In genomic region chr14:91113829-91114078, GRCh38 we compare ENCODE assay signal across 8 cellular contexts. TPM values are rescaled to one million over a fixed set of nuclear protein-coding genes. Genes with fewer than 3 reads are reported as not detected.
A peak's percentile ranks its signal among the peaks of the same experiment; 100 is the strongest.
DNase-seq lines count a peak whose midpoint lies in the region; ATAC-seq and TF ChIP-seq lines count a peak whose summit lies in the region.

Gene DGLUCY (plus strand): TSS chr14:91114073. CDS start chr14:91160295, 46,222 bp downstream.

- H3K79me1 ChIP-seq in mesenchymal stem cell (replicated peaks; ENCODE audit: low read length, poor library complexity, severe bottlenecking): peaks cover 5% of the 10 kb centered on the region

- no peaks in the 10 kb centered on the region for H3K36me3 ChIP-seq in BE2C
- peaks cover 0 to 4% of the 10 kb centered on the region in 2 experiments for H3K36me3 ChIP-seq in mesenchymal stem cell (ENCODE audit: control insufficient read depth in 1 of 2, insufficient read depth in 2 of 2, low read depth in 1 of 2, low read length in 2 of 2)

- H2BK5ac ChIP-seq in mesenchymal stem cell (ENCODE audit: low read depth, low read length, poor library complexity, severe bottlenecking): no peak within 1 kb of the TSS

- H3K23ac ChIP-seq in mesenchymal stem cell (ENCODE audit: low read length in 2 of 2): no peak within 1 kb of the TSS

- H2AK5ac ChIP-seq in mesenchymal stem cell (ENCODE audit: low read length, severe bottlenecking): peak within 1 kb of the TSS; percentile 4

- peak within 1 kb of the TSS; percentile 90 for H4K8ac ChIP-seq in mesenchymal stem cell (ENCODE audit: low read length)

- ATAC-seq in GM19023 (IDR thresholded peaks at IDR 0.05; ENCODE audit: unreplicated experiment): peak; percentile 70
- peak; percentile 67 for ATAC-seq in HG03280 (IDR thresholded peaks at IDR 0.05; ENCODE audit: unreplicated experiment)

- peak within 1 kb of the TSS; percentile 54 for H3K4me2 ChIP-seq in mesenchymal stem cell (ENCODE audit: low read length, poor library complexity, severe bottlenecking)

- peak within 1 kb of the TSS; percentile 97 for H3K9ac ChIP-seq in mesenchymal stem cell (ENCODE audit: low read length)

- peak within 1 kb of the TSS; percentile 29 to 64 for H3K4ac ChIP-seq in mesenchymal stem cell (ENCODE audit: low read depth in 1 of 2, low read length in 2 of 2)

- peak; percentile 81 for DNase-seq in BE2C
- DNase-seq in SK-MEL-5 (ENCODE audit: low read depth, low spot score): no peak
- peak; percentile 36 for DNase-seq in effector CD4-positive, alpha-beta T cell
- DNase-seq in mesenchymal stem cell: peak; percentile 77
- peak; percentile 70 for DNase-seq in stromal cell of bone marrow (ENCODE audit: low read depth)
- DNase-seq in UCSD-AML1 (lab: John Stamatoyannopoulos, UW; ENCODE audit: unreplicated experiment): no peak

- H2BK12ac ChIP-seq in mesenchymal stem cell (ENCODE audit: low read length in 2 of 2): peak within 1 kb of the TSS in 1 of 2 experiments; percentile 55

- peaks cover 14% of the 10 kb centered on the region for H3K4me1 ChIP-seq in BE2C
- H3K4me1 ChIP-seq in mesenchymal stem cell (ENCODE audit: control insufficient read depth, insufficient read depth, low read depth, low read length): peaks cover 18% of the 10 kb centered on the region

- H3K18ac ChIP-seq in mesenchymal stem cell (ENCODE audit: low read depth in 1 of 2, low read length in 2 of 2): peak within 1 kb of the TSS; percentile 81 to 84

- no peak for TF ChIP-seq CTCF in BE2C (IDR thresholded peaks at IDR 0.05; ENCODE audit: low read depth, low read length)

- in situ Hi-C loops in SK-MEL-5 (cut with HindIII; ENCODE audit: low pct_unique_long_range_greater_than_20kb, low sequenced_read_pairs): no loop called here

- H3K9me3 ChIP-seq in BE2C (no peaks in the 10 kb centered on the region), mesenchymal stem cell (ENCODE audit: control insufficient read depth, low read length) (no peaks in the 10 kb centered on the region)

- H4K91ac ChIP-seq in mesenchymal stem cell (ENCODE audit: low read length): peak within 1 kb of the TSS; percentile 36

- H3K4me3 ChIP-seq in BE2C (ENCODE audit: low read depth, low read length) (peak within 1 kb of the TSS; percentile 67), mesenchymal stem cell (ENCODE audit: insufficient read depth in 1 of 2, low read depth in 1 of 2, low read length in 2 of 2) (peak within 1 kb of the TSS; percentile 45 to 88)

- peak within 1 kb of the TSS; percentile 29 for H2BK120ac ChIP-seq in mesenchymal stem cell (ENCODE audit: low read depth, low read length)

- H3K27me3 ChIP-seq in BE2C: no peaks in the 10 kb centered on the region
- H3K27me3 ChIP-seq in mesenchymal stem cell (ENCODE audit: control insufficient read depth in 1 of 2, insufficient read depth in 1 of 2, low read length in 2 of 2): no peaks in the 10 kb centered on the region

- peak within 1 kb of the TSS; percentile 52 for H2BK15ac ChIP-seq in mesenchymal stem cell (ENCODE audit: low read depth, poor library complexity, severe bottlenecking)

- peak within 1 kb of the TSS in 1 of 2 experiments; percentile 31 for H3K14ac ChIP-seq in mesenchymal stem cell (ENCODE audit: low read length in 2 of 2)

- 1% methylated on average over 5 of the region's 5 CpGs for WGBS in mesenchymal stem cell

- H2AFZ ChIP-seq in mesenchymal stem cell (ENCODE audit: low read depth, low read length): peak within 1 kb of the TSS; percentile 43

- peak within 1 kb of the TSS; percentile 46 for H3K27ac ChIP-seq in mesenchymal stem cell (ENCODE audit: low read length, poor library complexity, severe bottlenecking)

RNA-seq across cellular contexts. Expression of gene DGLUCY, which starts in this region (rescaled TPM):
- polyA plus RNA-seq in BE2C (2012; ENCODE audit: insufficient read depth, insufficient read length, low read depth): 11.9 TPM
- 10.1 and 10.4 TPM in 2 replicates for total RNA-seq in SK-MEL-5 (2014; rRNA removed; shearing (Covaris generic))
- 6.1 and 9.2 TPM in 2 replicates for polyA plus RNA-seq in SK-MEL-5 (2015; cell fraction: cytosol; rRNA removed)
- polyA plus RNA-seq in SK-MEL-5 (2015; cell fraction: nucleus; rRNA removed): 70.0 and 92.8 TPM in 2 replicates
- 22.1 TPM for polyA plus RNA-seq in mesenchymal stem cell (2013, experiment 1 of 2)
- 20.8 TPM for polyA plus RNA-seq in mesenchymal stem cell (2013, experiment 2 of 2)

Comparison
In these comparisons a context has a peak if more than half of its experiments do, and no peak if none do; other contexts are left out.
1. DNase-seq: peak in BE2C (single experiment), effector CD4-positive, alpha-beta T cell (single experiment), mesenchymal stem cell (single experiment) and stromal cell of bone marrow (single experiment); none in SK-MEL-5 (single experiment) and UCSD-AML1 (single experiment).